In genomic region chr4:148441986-148442829, GRCh38 we compare ENCODE assay signal across 8 cellular contexts. TPM values are rescaled to one million over a fixed set of nuclear protein-coding genes. Genes with fewer than 3 reads are reported as not detected.
DNase-seq lines count a peak whose midpoint lies in the region; ATAC-seq and TF ChIP-seq lines count a peak whose summit lies in the region.

Gene NR3C2, minus strand, starts transcription at chr4:148442414.

- peak within 1 kb of the TSS; percentile 89 for H3K4me3 ChIP-seq in DOHH2 (ENCODE audit: low read length)
- peak within 1 kb of the TSS; percentile 99 for H3K4me3 ChIP-seq in Karpas-422 (ENCODE audit: low read length)
- H3K4me3 ChIP-seq in fibroblast of mammary gland (ENCODE audit: control insufficient read depth, low read depth, low read length): peak within 1 kb of the TSS; percentile 82
- peak within 1 kb of the TSS; percentile 99 for H3K4me3 ChIP-seq in naive thymus-derived CD4-positive, alpha-beta T cell (ENCODE audit: low read length)

- peaks cover 0 to 3% (median 0%) of the 10 kb centered on the region in 5 donors for H3K36me3 Mint-ChIP-seq in naive thymus-derived CD4-positive, alpha-beta T cell
- no peaks in the 10 kb centered on the region for H3K36me3 Mint-ChIP-seq in stimulated activated memory B cell treated with anti-CD40 and anti-IgM and Interleukin-4, amounts not matched to agents 10 μg/mL and 1 μg/mL and 100 μg/mL, for 72 hours

- TF ChIP-seq CTCF in DOHH2 (IDR thresholded peaks at IDR 0.05; ENCODE audit: low read depth, low read length, poor library complexity, severe bottlenecking) (no peak), RWPE1 (conservative IDR thresholded peaks at IDR 0.05; ENCODE audit: low read depth) (no peak), fibroblast of mammary gland (conservative IDR thresholded peaks at IDR 0.05; ENCODE audit: control insufficient read depth, insufficient read depth, low read depth, low read length) (no peak)

- no peak within 1 kb of the TSS for H3K27ac ChIP-seq in DOHH2 (ENCODE audit: low read depth, low read length)
- no peak within 1 kb of the TSS for H3K27ac ChIP-seq in Karpas-422 (ENCODE audit: low read length)
- no peak within 1 kb of the TSS for H3K27ac ChIP-seq in RWPE1
- peak within 1 kb of the TSS; percentile 93 for H3K27ac ChIP-seq in naive thymus-derived CD4-positive, alpha-beta T cell (ENCODE audit: low read depth, low read length)

- H3K4me1 ChIP-seq in DOHH2 (ENCODE audit: control insufficient read depth, low read length): peaks cover 28% of the 10 kb centered on the region
- H3K4me1 ChIP-seq in Karpas-422 (ENCODE audit: low read length): peaks cover 19% of the 10 kb centered on the region
- peaks cover 0 to 29% of the 10 kb centered on the region in 2 donors for H3K4me1 ChIP-seq in naive thymus-derived CD4-positive, alpha-beta T cell (ENCODE audit: control insufficient read depth in 2 of 2, insufficient read depth in 2 of 2, low read length in 2 of 2)

- H3K36me3 ChIP-seq in DOHH2 (ENCODE audit: control insufficient read depth, low read length) (no peaks in the 10 kb centered on the region), Karpas-422 (ENCODE audit: insufficient read depth, low read length) (no peaks in the 10 kb centered on the region)
- H3K36me3 ChIP-seq in naive thymus-derived CD4-positive, alpha-beta T cell (ENCODE audit: control insufficient read depth in 2 of 3, insufficient read depth in 3 of 3, low read length in 3 of 3): peaks cover 0 to 21% (median 0%) of the 10 kb centered on the region in 3 experiments

- H4K20me1 ChIP-seq in DOHH2 (ENCODE audit: control insufficient read depth, insufficient read depth, low read depth, low read length) (no peaks in the 10 kb centered on the region), Karpas-422 (ENCODE audit: insufficient read depth, low read depth, low read length) (no peaks in the 10 kb centered on the region)

- H3K27ac Mint-ChIP-seq in naive thymus-derived CD4-positive, alpha-beta T cell: peak within 1 kb of the TSS; percentile 94 to 100 (median 98)
- H3K27ac Mint-ChIP-seq in stimulated activated memory B cell treated with anti-CD40 and anti-IgM and Interleukin-4, amounts not matched to agents 10 μg/mL and 1 μg/mL and 100 μg/mL, for 72 hours: peak within 1 kb of the TSS; percentile 100

- no peaks in the 10 kb centered on the region for H3K9me2 ChIP-seq in DOHH2 (replicated peaks; ENCODE audit: control insufficient read depth, low read length)
- no peaks in the 10 kb centered on the region for H3K9me2 ChIP-seq in Karpas-422 (replicated peaks; ENCODE audit: insufficient read depth, low read length)

- H3K4me1 Mint-ChIP-seq in naive thymus-derived CD4-positive, alpha-beta T cell: peaks cover 24 to 60% (median 55%) of the 10 kb centered on the region in 7 donors
- peaks cover 32% of the 10 kb centered on the region for H3K4me1 Mint-ChIP-seq in stimulated activated memory B cell treated with anti-CD40 and anti-IgM and Interleukin-4, amounts not matched to agents 10 μg/mL and 1 μg/mL and 100 μg/mL, for 72 hours

- H3K4me3 Mint-ChIP-seq in naive thymus-derived CD4-positive, alpha-beta T cell: peak within 1 kb of the TSS; percentile 90 to 100 (median 98)
- peak within 1 kb of the TSS; percentile 96 for H3K4me3 Mint-ChIP-seq in stimulated activated memory B cell treated with anti-CD40 and anti-IgM and Interleukin-4, amounts not matched to agents 10 μg/mL and 1 μg/mL and 100 μg/mL, for 72 hours

- H3K9me3 Mint-ChIP-seq in naive thymus-derived CD4-positive, alpha-beta T cell: peaks cover 0 to 2% (median 0%) of the 10 kb centered on the region in 11 donors
- H3K9me3 Mint-ChIP-seq in stimulated activated memory B cell treated with anti-CD40 and anti-IgM and Interleukin-4, amounts not matched to agents 10 μg/mL and 1 μg/mL and 100 μg/mL, for 72 hours: no peaks in the 10 kb centered on the region

- peaks cover 0 to 58% (median 5%) of the 10 kb centered on the region in 5 donors for H3K27me3 Mint-ChIP-seq in naive thymus-derived CD4-positive, alpha-beta T cell
- no peaks in the 10 kb centered on the region for H3K27me3 Mint-ChIP-seq in stimulated activated memory B cell treated with anti-CD40 and anti-IgM and Interleukin-4, amounts not matched to agents 10 μg/mL and 1 μg/mL and 100 μg/mL, for 72 hours

- H2AFZ ChIP-seq in Karpas-422 (ENCODE audit: low read length): peak within 1 kb of the TSS; percentile 100

- no peaks in the 10 kb centered on the region for H3K79me2 ChIP-seq in DOHH2 (ENCODE audit: control insufficient read depth, low read length)
- H3K79me2 ChIP-seq in Karpas-422 (ENCODE audit: low read length): no peaks in the 10 kb centered on the region

- H3K9ac ChIP-seq in Karpas-422 (ENCODE audit: low read length): peak within 1 kb of the TSS; percentile 85

- ATAC-seq in GM21825 (IDR thresholded peaks at IDR 0.05; ENCODE audit: unreplicated experiment): peak; percentile 98
- peak; percentile 88 for ATAC-seq in naive thymus-derived CD4-positive, alpha-beta T cell
- peak; percentile 94 for ATAC-seq in stimulated activated memory B cell treated with anti-CD40 and anti-IgM and Interleukin-4, amounts not matched to agents 10 μg/mL and 1 μg/mL and 100 μg/mL, for 72 hours

- CTCF ChIA-PET in RWPE1 (lab: Yijun Ruan, JAX): interaction anchor here (1.0 kb wide), 1 partner anchor 13 kb away, joined by 3 read pairs; no protein-coding TSS in a partner anchor
- CTCF ChIA-PET in naive thymus-derived CD4-positive, alpha-beta T cell (lab: Charles Lee): interaction anchor here (0.7 kb wide), 1 partner anchor 66 kb away, joined by 4 read pairs; no protein-coding TSS in a partner anchor

- H3K9me3 ChIP-seq in DOHH2 (ENCODE audit: control insufficient read depth, insufficient read depth, low read length): no peaks in the 10 kb centered on the region
- H3K9me3 ChIP-seq in Karpas-422 (ENCODE audit: low read length): no peaks in the 10 kb centered on the region
- H3K9me3 ChIP-seq in naive thymus-derived CD4-positive, alpha-beta T cell (ENCODE audit: control insufficient read depth in 2 of 3, low read length in 3 of 3): no peaks in the 10 kb centered on the region

- H3K4me2 ChIP-seq in DOHH2 (ENCODE audit: low read length): peak within 1 kb of the TSS; percentile 99
- H3K4me2 ChIP-seq in Karpas-422 (ENCODE audit: low read depth, low read length, poor library complexity, severe bottlenecking): peak within 1 kb of the TSS; percentile 100

- intact Hi-C loops in naive thymus-derived CD4-positive, alpha-beta T cell (cut with micrococcal nuclease): loop anchor here (1.0 to 10.0 kb wide), 12 partner anchors 17 to 1917 kb away; partner anchors contain the start of genes PRMT9 (in 2 of the 2), TMEM184C (in 2 of the 2), ARHGAP10 (in 1 of the 2) and SLC10A7 (in 1 of the 2)

- POLR2A ChIA-PET in RWPE1 (lab: Yijun Ruan, JAX; ENCODE audit: low non-redundant PET): no interaction called here
- POLR2A ChIA-PET in naive thymus-derived CD4-positive, alpha-beta T cell (lab: Charles Lee): interaction anchor here (0.9 to 4.9 kb wide), 26 partner anchors 10 to 825 kb away, joined by 3 to 99 read pairs (median 6); partner anchors contain the start of genes ARHGAP10, PRMT9 and TMEM184C

- no peaks in the 10 kb centered on the region for H3F3A ChIP-seq in DOHH2 (ENCODE audit: control insufficient read depth, insufficient read depth)

- H3K27me3 ChIP-seq in DOHH2 (ENCODE audit: control insufficient read depth, low read length) (peaks cover 66% of the 10 kb centered on the region), Karpas-422 (ENCODE audit: low read length) (no peaks in the 10 kb centered on the region)
- H3K27me3 ChIP-seq in naive thymus-derived CD4-positive, alpha-beta T cell (ENCODE audit: control insufficient read depth in 2 of 2, insufficient read depth in 2 of 2, low read length in 2 of 2): no peaks in the 10 kb centered on the region

- DNase-seq in Karpas-422 (peak; percentile 100), RWPE1 (ENCODE audit: low spot score) (peak; percentile 100), fibroblast of mammary gland (ENCODE audit: low read depth) (peak; percentile 96)
- DNase-seq in activated T-helper 9 cell treated with anti-CD3 and anti-CD28 coated beads, Interleukin-2, amount 50 U/mL, for 16 hours (ENCODE audit: low read depth): peak; percentile 93
- peak; percentile 87 to 100 (median 98) for DNase-seq in naive thymus-derived CD4-positive, alpha-beta T cell

RNA-seq across cellular contexts. Expression of gene NR3C2, which starts in this region (rescaled TPM):
- 0.18 and 1.6 TPM in 2 replicates for total RNA-seq in Karpas-422 (2014; rRNA removed; shearing (Covaris generic); ENCODE audit: low replicate concordance)
- 10 to 100 TPM in 4 of 5 experiments, 1 to 10 TPM in 1; 2.2 to 55.2 (median 49.3) TPM for total RNA-seq in naive thymus-derived CD4-positive, alpha-beta T cell
- 1 to 10 TPM; 8.2 to 9.7 TPM for polyA plus RNA-seq in naive thymus-derived CD4-positive, alpha-beta T cell
